In the genomic region with DNA sequence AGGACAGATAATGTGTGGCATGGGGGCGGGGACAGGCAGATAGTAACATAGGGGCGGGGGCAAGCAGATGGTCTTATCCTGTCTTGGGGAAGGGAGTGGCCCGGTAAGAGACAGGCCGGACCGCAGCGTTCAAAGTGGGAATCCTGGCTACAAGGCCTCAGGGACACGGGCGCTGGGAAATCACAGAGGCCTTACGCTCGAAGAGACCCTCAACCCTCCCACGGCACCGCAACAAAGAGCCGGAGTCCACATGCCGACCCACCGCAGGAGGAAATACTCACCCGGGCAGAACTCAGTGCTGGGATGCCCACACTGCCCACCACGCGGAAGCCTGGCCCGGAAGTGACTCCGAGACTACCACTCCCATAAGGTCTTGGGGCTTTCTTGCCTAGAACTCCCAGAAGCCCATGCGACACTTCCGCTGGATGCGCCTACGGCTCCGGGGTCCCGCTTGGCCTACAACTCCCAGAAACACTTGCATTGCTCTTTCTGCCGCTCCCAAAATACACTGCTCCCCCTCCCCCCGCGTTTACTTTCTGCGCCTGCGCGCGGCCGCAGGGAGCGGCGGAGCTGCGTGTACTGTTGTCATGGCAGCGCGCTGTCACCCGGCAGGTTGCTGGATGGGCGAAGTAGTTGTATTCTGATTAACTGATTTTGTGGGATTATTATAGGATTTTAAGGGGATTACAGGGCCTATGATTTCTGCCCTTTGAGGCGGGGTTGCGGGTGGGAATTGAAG, we compare ENCODE assay signal across 8 cellular contexts.
DNase-seq lines count a peak whose midpoint lies in the region; ATAC-seq and TF ChIP-seq lines count a peak whose summit lies in the region.

A gene (minus strand): TSS at position 344 of the 739 bp plus-strand sequence. CDS start 3,840 bp downstream, outside the sequence.

- H3K4me1 ChIP-seq in OCI-LY3 (ENCODE audit: low read length) = peaks cover 11% of the 10 kb centered on the region

- peak; percentile 87 for ATAC-seq in GM21515 (IDR thresholded peaks at IDR 0.05; ENCODE audit: unreplicated experiment)

- peaks cover 12% of the 10 kb centered on the region for H3K27me3 ChIP-seq in OCI-LY3 (ENCODE audit: low read depth, low read length)

- H3K4me2 ChIP-seq in OCI-LY3 (ENCODE audit: low read length) = peak within 1 kb of the TSS; percentile 93

- peak within 1 kb of the TSS; percentile 57 for H2AFZ ChIP-seq in OCI-LY3 (ENCODE audit: low read depth, low read length)

- peak within 1 kb of the TSS; percentile 92 for H3K4me3 ChIP-seq in OCI-LY3 (ENCODE audit: low read length)

- H4K20me1 ChIP-seq in OCI-LY3 (ENCODE audit: insufficient read depth, low read length) = no peaks in the 10 kb centered on the region

- peak within 1 kb of the TSS; percentile 84 for H3K9ac ChIP-seq in OCI-LY3 (ENCODE audit: low read length)

- peaks cover 9% of the 10 kb centered on the region for H3K36me3 ChIP-seq in OCI-LY3 (replicated peaks; ENCODE audit: low read depth, low read length)

- H3K9me3 ChIP-seq in OCI-LY3 (ENCODE audit: insufficient read depth, low read length) = no peaks in the 10 kb centered on the region

- H3K27ac ChIP-seq in OCI-LY3 (ENCODE audit: low read length) = 0 out of 2 replicates have a peak within 1 kb of the TSS, but pooled peaks have one; percentile 0

- peaks cover 33% of the 10 kb centered on the region for H3K79me2 ChIP-seq in OCI-LY3 (ENCODE audit: low read length)

- no peak for TF ChIP-seq CTCF in OCI-LY3 (IDR thresholded peaks at IDR 0.05; ENCODE audit: low read depth, low read length)

- peak; percentile 96 for DNase-seq in D341Med (ENCODE audit: low spot score)
- peak; percentile 96 for DNase-seq in HuH-7 (ENCODE audit: low spot score)
- peak; percentile 99 for DNase-seq in activated T-cell treated with anti-CD3 and anti-CD28 coated beads for 24 hours (ENCODE audit: low read depth)
- peak; percentile 100 for DNase-seq in epidermal melanocyte (ENCODE audit: insufficient read length, low spot score)
- peak; percentile 97 for DNase-seq in middle frontal gyrus (ENCODE audit: extremely low spot score, low spot score)
- DNase-seq in stimulated activated CD8-positive, alpha-beta memory T cell treated with anti-CD3 and anti-CD28 coated beads, Interleukin-2, amount 100 ng/mL, for 48 hours (ENCODE audit: low read depth in 2 of 2) = peak; percentile 95 to 96

Comparison
In these comparisons a context has a peak if more than half of its experiments do, and no peak if none do; other contexts are left out.
1. Peak in every context shown above with its lines: DNase-seq, ATAC-seq, H3K4me3 ChIP-seq and H3K27ac ChIP-seq.